ENCODE assay signal across 33 cellular contexts in the genomic region with DNA sequence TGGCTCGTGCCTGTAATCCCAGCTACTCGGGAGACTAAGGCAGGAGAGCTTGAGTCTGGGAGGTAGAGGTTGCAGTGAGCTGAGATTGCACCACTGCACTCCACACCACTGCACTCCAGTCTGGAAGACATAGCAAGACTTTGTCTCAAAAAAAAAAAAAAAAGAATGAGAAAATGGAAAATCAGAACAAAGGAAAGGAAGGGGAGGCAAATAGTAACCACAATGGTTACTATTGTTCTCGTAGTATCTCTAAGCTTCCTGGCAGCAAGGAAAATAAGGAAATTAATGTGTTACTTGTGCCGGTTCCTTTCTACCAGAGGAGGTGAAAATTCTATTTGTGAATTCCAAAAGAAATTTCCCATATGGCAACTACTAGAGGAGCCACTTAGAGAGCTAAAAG. TPM values are rescaled to one million over a fixed set of nuclear protein-coding genes. Genes with fewer than 3 reads are reported as not detected.
"Had no signal": no experiment of that assay in that cellular context is flagged by ENCODE, and none has a peak within 500 bp of the region (broad histone marks: within the 10 kb centered on the region; RNA-seq: fewer than 3 reads in every experiment).

No MANE protein-coding gene starts in this region.

- H3K36me3 ChIP-seq: adrenal gland, MG63, Peyer's patch had no signal

- DNase-seq: activated B cell treated with CpG ODN at 0.5 μM for 24 hours; activated CD4-positive, alpha-beta memory T cell treated with anti-CD3 and anti-CD28 coated beads for 36 hours; activated CD4-positive, alpha-beta T cell treated with anti-CD3 and anti-CD28 coated beads for 4 hours; activated CD4-positive, alpha-beta T cell treated with anti-CD3 and anti-CD28 coated beads, Interleukin-2, amount 50 U/mL, for 1 hour; activated CD4-positive, CD25-positive, alpha-beta regulatory T cell treated with anti-CD3 and anti-CD28 coated beads, Interleukin-2, amount 50 U/mL, for 72 hours; activated CD8-positive, alpha-beta memory T cell treated with anti-CD3 and anti-CD28 coated beads, Interleukin-2, amount 50 U/mL, for 4 hours; activated gamma-delta T cell treated with Interleukin-2 at 50 U/mL for 16 hours; activated naive CD4-positive, alpha-beta T cell treated with anti-CD3 and anti-CD28 coated beads for 36 hours; activated T-cell treated with anti-CD3 and anti-CD28 coated beads for 4 hours; activated T-cell treated with anti-CD3 and anti-CD28 coated beads, Interleukin-2, amount 50 U/mL, for 4 hours; adrenal gland; MG63; NCI-H1048; NCI-H1105 treated with DMSO at 0.1 percent for 48 hours; NCI-H1436; NCI-H1694; NCI-H2029; NCI-H345; NCI-H524 treated with DMSO at 0.1 percent for 48 hours; NK-92 treated with Interleukin-12 subunit alpha and Interleukin-12 subunit beta, amount 100 ng/mL, for 24 hours; PC-3; Peyer's patch; RPMI8226; SHP77 treated with DMSO at 0.1 percent for 48 hours; SW 1271; T-helper 1 cell; T-helper 2 cell; T-helper 9 cell had no signal

- H3K27ac ChIP-seq: adrenal gland, Peyer's patch, VCaP had no signal

- H3K9me3 ChIP-seq: adrenal gland, Peyer's patch had no signal

- H3K4me3 ChIP-seq: adrenal gland, K562, MG63, Peyer's patch had no signal

- ATAC-seq: activated naive CD4-positive, alpha-beta T cell treated with anti-CD3 and anti-CD28 coated beads, Interleukin-2, amount 50 U/mL, for 72 hours; activated T-cell treated with anti-CD3 and anti-CD28 coated beads, Interleukin-2, amount 50 U/mL, for 4 hours; K562; PC-3 had no signal

- FAIRE-seq: bronchial epithelial cell, K562 had no signal

- H3K27me3 ChIP-seq: adrenal gland, MG63, Peyer's patch had no signal

- H3K4me1 ChIP-seq: adrenal gland, Peyer's patch had no signal

RNA-seq across cellular contexts. Expression of a gene that starts 48.5 kb away (rescaled TPM):
- total RNA-seq: activated B cell treated with CpG ODN at 0.5 μM for 24 hours; activated CD4-positive, alpha-beta memory T cell treated with anti-CD3 and anti-CD28 coated beads for 36 hours; activated naive CD4-positive, alpha-beta T cell treated with anti-CD3 and anti-CD28 coated beads for 36 hours; activated naive CD4-positive, alpha-beta T cell treated with anti-CD3 and anti-CD28 coated beads, Interleukin-2, amount 50 U/mL, for 72 hours; activated T-helper 1 cell treated with anti-CD3 and anti-CD28 coated beads, Interleukin-12 subunit alpha, Interleukin-12 subunit beta, Interleukin-2, Interleukin-4 antibody, amounts not matched to agents 30 ng/mL and 10 ng/mL and 1 ng/mL, durations not matched to agents 14 hours and 24 hours and 36 hours; K562 had no signal
- polyA plus RNA-seq: K562 had no signal
